Comparison of ENCODE assay signal across 26 cellular contexts in the genomic region with DNA sequence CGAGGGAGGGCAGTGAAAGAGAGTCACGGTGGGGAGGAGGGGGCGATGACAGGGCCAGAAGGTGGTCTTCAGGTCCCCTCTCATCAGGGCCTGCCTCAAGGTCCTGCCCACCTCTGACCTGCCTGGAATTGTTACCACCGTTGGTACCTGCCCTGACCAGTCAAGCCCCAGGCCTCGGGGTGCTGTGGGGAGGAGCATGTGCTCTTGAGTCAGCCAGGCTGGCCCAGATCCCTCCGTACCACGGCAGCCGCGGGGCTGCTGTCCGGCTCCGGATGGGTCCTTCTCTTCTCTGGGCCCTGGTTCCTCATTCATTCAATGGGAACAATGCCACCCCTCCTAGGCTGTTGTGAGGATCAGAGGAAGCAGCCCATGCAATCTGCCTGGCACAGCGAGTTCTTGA. TPM values are rescaled to one million over a fixed set of nuclear protein-coding genes. Genes with fewer than 3 reads are reported as not detected.
A peak's percentile ranks its signal among the peaks of the same experiment; 100 is the strongest.
DNase-seq lines count a peak whose midpoint lies in the region; ATAC-seq, FAIRE-seq and TF ChIP-seq lines count a peak whose summit lies in the region.
"Had no signal": no experiment of that assay in that cellular context is flagged by ENCODE, and none has a peak within 500 bp of the region (broad histone marks: within the 10 kb centered on the region; RNA-seq: fewer than 3 reads in every experiment).

No MANE protein-coding gene starts in this region.

- H3K4me3 ChIP-seq in SK-N-SH (ENCODE audit: low read depth in 2 of 2, low read length in 1 of 2) (no peak overlapping the region), bronchial epithelial cell (ENCODE audit: low read depth, low read length) (no peak overlapping the region), upper lobe of left lung (no peak overlapping the region), thyroid gland (replicated peaks in 1 of 3) (no peak overlapping the region)
- H3K4me3 ChIP-seq: MG63, PC-9, SJSA1 had no signal

- H3K36me3 ChIP-seq in SK-N-SH (replicated peaks in 1 of 2; ENCODE audit: control insufficient read depth in 1 of 2, insufficient read depth in 2 of 2, low read length in 1 of 2) (no peaks in the 10 kb centered on the region), bronchial epithelial cell (ENCODE audit: control insufficient read depth, insufficient read depth, low read length) (peaks cover 11% of the 10 kb centered on the region), upper lobe of left lung (peaks cover 0 to 3% (median 0%) of the 10 kb centered on the region in 4 donors), thyroid gland (no peaks in the 10 kb centered on the region)
- H3K36me3 ChIP-seq: BE2C had no signal

- no peaks in the 10 kb centered on the region for H4K20me1 ChIP-seq in SK-N-SH (ENCODE audit: insufficient read depth)

- H2AFZ ChIP-seq in SK-N-SH (ENCODE audit: low read depth) = no peak overlapping the region
- H2AFZ ChIP-seq: PC-9 had no signal

- no peak for TF ChIP-seq CTCF in SK-N-SH (IDR thresholded peaks at IDR 0.05)
- TF ChIP-seq CTCF in bronchial epithelial cell (IDR thresholded peaks at IDR 0.05; ENCODE audit: insufficient read depth, low read length, severe bottlenecking) = no peak
- TF ChIP-seq CTCF in upper lobe of left lung (IDR thresholded peaks at IDR 0.05) = no peak
- TF ChIP-seq CTCF in thyroid gland (IDR thresholded peaks at IDR 0.05) = no peak
- no peak for TF ChIP-seq CTCF in natural killer cell (IDR thresholded peaks at IDR 0.05)

- H3K9ac ChIP-seq in SK-N-SH = no peak overlapping the region

- peaks cover 9% of the 10 kb centered on the region for H3K4me1 Mint-ChIP-seq in memory B cell
- H3K4me1 Mint-ChIP-seq in natural killer cell = no peaks in the 10 kb centered on the region
- H3K4me1 Mint-ChIP-seq: activated naive CD8-positive, alpha-beta T cell treated with anti-CD3 and anti-CD28 coated beads, Interleukin-2, amount 10 ng/mL, durations not matched to agents 7 days and 5 days had no signal

- DNase-seq in SK-N-SH (no peak), bronchial epithelial cell (ENCODE audit: low read depth) (peak; percentile 66), memory B cell (ENCODE audit: low spot score in 2 of 2) (no peak), upper lobe of left lung (peak; percentile 21 to 76), thyroid gland (no peak), natural killer cell (no peak)
- DNase-seq: activated B cell treated with CpG ODN at 0.5 μM for 24 hours; activated CD8-positive, alpha-beta T cell treated with anti-CD3 and anti-CD28 coated beads, Interleukin-2, amount 10 ng/mL, durations not matched to agents 7 days and 5 days; activated naive CD8-positive, alpha-beta T cell treated with anti-CD3 and anti-CD28 coated beads, Interleukin-2, amount 10 ng/mL, durations not matched to agents 7 days and 5 days; activated T-cell treated with anti-CD3 and anti-CD28 coated beads, Interleukin-2, amount 50 U/mL, for 72 hours; BE2C; HCEC 1CT; kidney glomerular epithelial cell; MG63; NCI-H1694; NCI-H226; NCI-H82; PC-9; T-helper 2 cell had no signal

- H3K9me3 Mint-ChIP-seq in memory B cell (no peaks in the 10 kb centered on the region), natural killer cell (no peaks in the 10 kb centered on the region)
- H3K9me3 Mint-ChIP-seq: activated B cell treated with CpG ODN at 0.5 μM for 24 hours; activated naive CD8-positive, alpha-beta T cell treated with anti-CD3 and anti-CD28 coated beads, Interleukin-2, amount 10 ng/mL, durations not matched to agents 7 days and 5 days; activated T-cell treated with anti-CD3 and anti-CD28 coated beads, Interleukin-2, amount 50 U/mL, for 72 hours; dendritic cell treated with granulocyte-macrophage colony-stimulating factor and Interleukin-4, amounts not matched to agents 40 ng/mL and 50 ng/mL, for 4 days had no signal

- H3K27me3 Mint-ChIP-seq in memory B cell = peaks cover 13% of the 10 kb centered on the region
- no peaks in the 10 kb centered on the region for H3K27me3 Mint-ChIP-seq in natural killer cell (ENCODE audit: low read depth in 2 of 2)
- H3K27me3 Mint-ChIP-seq: activated B cell treated with CpG ODN at 0.5 μM for 24 hours; activated naive CD8-positive, alpha-beta T cell treated with anti-CD3 and anti-CD28 coated beads, Interleukin-2, amount 10 ng/mL, durations not matched to agents 7 days and 5 days; brain had no signal

- CTCF ChIA-PET in SK-N-SH (lab: Yijun Ruan, JAX) = no interaction called here

- no peaks in the 10 kb centered on the region for H3K27me3 ChIP-seq in SK-N-SH (ENCODE audit: insufficient read depth)
- no peaks in the 10 kb centered on the region for H3K27me3 ChIP-seq in bronchial epithelial cell (ENCODE audit: control insufficient read depth, insufficient read depth, low read length)
- no peaks in the 10 kb centered on the region for H3K27me3 ChIP-seq in upper lobe of left lung
- H3K27me3 ChIP-seq in thyroid gland = no peaks in the 10 kb centered on the region
- H3K27me3 ChIP-seq: BE2C, MG63, SJSA1 had no signal

- H3K9me3 ChIP-seq in SK-N-SH (no peaks in the 10 kb centered on the region), upper lobe of left lung (no peaks in the 10 kb centered on the region), thyroid gland (no peaks in the 10 kb centered on the region)
- H3K9me3 ChIP-seq: BE2C, MG63, SJSA1 had no signal

- H3K4me1 ChIP-seq in SK-N-SH (ENCODE audit: control insufficient read depth in 1 of 2, insufficient read depth in 2 of 2, low read depth in 1 of 2, low read length in 1 of 2) (no peaks in the 10 kb centered on the region), upper lobe of left lung (no peaks in the 10 kb centered on the region), thyroid gland (no peaks in the 10 kb centered on the region)
- H3K4me1 ChIP-seq: BE2C had no signal

- no peak for TF ChIP-seq EP300 in SK-N-SH (IDR thresholded peaks at IDR 0.05; ENCODE audit: borderline replicate concordance in 1 of 2, low read depth in 1 of 2, low read length in 1 of 2)
- TF ChIP-seq EP300 in upper lobe of left lung (IDR thresholded peaks at IDR 0.05) = no peak

- peak overlapping the region; percentile 36 for H3K27ac Mint-ChIP-seq in memory B cell
- no peak overlapping the region for H3K27ac Mint-ChIP-seq in natural killer cell
- H3K27ac Mint-ChIP-seq: activated CD8-positive, alpha-beta T cell treated with anti-CD3 and anti-CD28 coated beads, Interleukin-2, amount 10 ng/mL, durations not matched to agents 7 days and 5 days; activated naive CD8-positive, alpha-beta T cell treated with anti-CD3 and anti-CD28 coated beads, Interleukin-2, amount 10 ng/mL, durations not matched to agents 7 days and 5 days; activated T-cell treated with anti-CD3 and anti-CD28 coated beads, Interleukin-2, amount 50 U/mL, for 72 hours; dendritic cell treated with granulocyte-macrophage colony-stimulating factor and Interleukin-4, amounts not matched to agents 40 ng/mL and 50 ng/mL, for 4 days had no signal

- POLR2A ChIA-PET in SK-N-SH (lab: Yijun Ruan, JAX) = no interaction called here

- ATAC-seq in SK-N-SH treated with all-trans-retinoic acid at 6 μM for 48 hours = peak; percentile 23; the same call in 2 of the 3 replicates
- no peak for ATAC-seq in memory B cell (ENCODE audit: low read depth)
- peak; percentile 23 to 47 for ATAC-seq in upper lobe of left lung (ENCODE audit: low FRiP score in 2 of 2)
- ATAC-seq in GM18861 (IDR thresholded peaks at IDR 0.05; ENCODE audit: unreplicated experiment) = no peak
- ATAC-seq in natural killer cell = no peak
- ATAC-seq: activated CD8-positive, alpha-beta T cell treated with anti-CD3 and anti-CD28 coated beads, Interleukin-2, amount 10 ng/mL, durations not matched to agents 7 days and 5 days had no signal

- 64% methylated on average over 9 of the region's 12 CpGs for WGBS in SK-N-SH (ENCODE audit: low lambda C conversion rate)
- 80 to 95% methylated on average over 3 to 12 of the region's 12 CpGs for WGBS in upper lobe of left lung, 2 donors
- WGBS in thyroid gland, 2 donors = 78 to 85% methylated on average over 7 to 12 of the region's 12 CpGs

- no peak for TF ChIP-seq RAD21 in SK-N-SH (IDR thresholded peaks at IDR 0.05; ENCODE audit: low read length)

- no peak overlapping the region for H3K4me2 ChIP-seq in SK-N-SH
- H3K4me2 ChIP-seq: PC-9 had no signal

- H3K79me2 ChIP-seq in SK-N-SH (ENCODE audit: insufficient read depth) = no peaks in the 10 kb centered on the region

- H3K9me2 ChIP-seq in SK-N-SH = no peaks in the 10 kb centered on the region

- TF ChIP-seq POLR2A in upper lobe of left lung (IDR thresholded peaks at IDR 0.05) (no peak), thyroid gland (IDR thresholded peaks at IDR 0.05) (no peak)

- H3F3A ChIP-seq in SK-N-SH (replicated peaks; ENCODE audit: insufficient read depth) = no peaks in the 10 kb centered on the region

- no peaks in the 10 kb centered on the region for H3K36me3 Mint-ChIP-seq in memory B cell
- H3K36me3 Mint-ChIP-seq in natural killer cell = no peaks in the 10 kb centered on the region
- H3K36me3 Mint-ChIP-seq: activated naive CD8-positive, alpha-beta T cell treated with anti-CD3 and anti-CD28 coated beads, Interleukin-2, amount 10 ng/mL, durations not matched to agents 7 days and 5 days had no signal

- no peak for FAIRE-seq in bronchial epithelial cell (lab: Jason Lieb, UNC)
- FAIRE-seq: endothelial cell of umbilical vein had no signal

- intact Hi-C loops in thyroid gland (cut with DNase I) = no loop called here
- intact Hi-C loops in natural killer cell (cut with micrococcal nuclease) = no loop called here

- H3K27ac ChIP-seq in SK-N-SH (ENCODE audit: low read depth in 2 of 2, low read length in 1 of 2) (no peak overlapping the region), upper lobe of left lung (no peak overlapping the region), thyroid gland (no peak overlapping the region)
- H3K27ac ChIP-seq: 22Rv1, PC-9, SJSA1 had no signal

- H3K4me3 Mint-ChIP-seq in memory B cell (no peak overlapping the region), natural killer cell (no peak overlapping the region)
- H3K4me3 Mint-ChIP-seq: activated CD8-positive, alpha-beta T cell treated with anti-CD3 and anti-CD28 coated beads, Interleukin-2, amount 10 ng/mL, durations not matched to agents 7 days and 5 days; activated naive CD8-positive, alpha-beta T cell treated with anti-CD3 and anti-CD28 coated beads, Interleukin-2, amount 10 ng/mL, durations not matched to agents 7 days and 5 days; activated T-cell treated with anti-CD3 and anti-CD28 coated beads, Interleukin-2, amount 50 U/mL, for 72 hours; brain; dendritic cell treated with granulocyte-macrophage colony-stimulating factor and Interleukin-4, amounts not matched to agents 40 ng/mL and 50 ng/mL, for 4 days had no signal

TF ChIP-seq in SK-N-SH treated with all-trans-retinoic acid at 6 μM for 48 hours, 23 proteins besides CTCF, POLR2A, EP300 and RAD21 (continues in another document):
- TF ChIP-seq RARB (CRISPR knock-in tag; IDR thresholded peaks at IDR 0.05) = no peak
- TF ChIP-seq ZNF565 (CRISPR knock-in tag; conservative IDR thresholded peaks at IDR 0.05; ENCODE audit: low read depth) = no peak

RNA-seq across cellular contexts. Expression of gene SERINC2, which starts 22.0 kb away (rescaled TPM):
- polyA plus RNA-seq in SK-N-SH (2012; rRNA removed) = 15.5 and 22.2 TPM in 2 replicates
- polyA plus RNA-seq in SK-N-SH (2012; cell fraction: cytosol; rRNA removed) = 8.3 and 16.9 TPM in 2 replicates
- polyA plus RNA-seq in SK-N-SH (2012; cell fraction: nucleus; rRNA removed) = 15.3 and 16.3 TPM in 2 replicates
- total RNA-seq in bronchial epithelial cell = 23.2 and 40.7 TPM in 2 replicates
- 10 to 100 TPM; 32.3 to 45.9 (median 42.1) TPM for total RNA-seq in upper lobe of left lung
- 10 to 100 TPM; 28.9 to 57.7 (median 37.7) TPM for total RNA-seq in thyroid gland
- 1 to 10 TPM in 1 of 3 donors, under 1 TPM in 2; 0.25 to 1.1 (median 0.40) TPM for total RNA-seq in natural killer cell

Comparison
In these comparisons a context has a peak if more than half of its experiments do, and no peak if none do; other contexts are left out.
1. ATAC-seq: peak in SK-N-SH treated with all-trans-retinoic acid at 6 μM for 48 hours (single experiment) and upper lobe of left lung (2 of 2); none in memory B cell (single experiment), GM18861 (single experiment) and natural killer cell (0 of 3).
2. DNase-seq: peak in bronchial epithelial cell (single experiment) and upper lobe of left lung (2 of 2); none in SK-N-SH (single experiment), memory B cell (0 of 2), thyroid gland (0 of 2) and natural killer cell (single experiment).
3. RNA of gene SERINC2, which starts 22.0 kb away (total RNA-seq): 28.9 to 57.7 TPM in thyroid gland, 32.3 to 45.9 TPM in upper lobe of left lung and 23.2 to 40.7 TPM in bronchial epithelial cell; 0.25 to 1.1 TPM in natural killer cell; every median in the first group is over 10 times any median in the second.